In the genomic region with DNA sequence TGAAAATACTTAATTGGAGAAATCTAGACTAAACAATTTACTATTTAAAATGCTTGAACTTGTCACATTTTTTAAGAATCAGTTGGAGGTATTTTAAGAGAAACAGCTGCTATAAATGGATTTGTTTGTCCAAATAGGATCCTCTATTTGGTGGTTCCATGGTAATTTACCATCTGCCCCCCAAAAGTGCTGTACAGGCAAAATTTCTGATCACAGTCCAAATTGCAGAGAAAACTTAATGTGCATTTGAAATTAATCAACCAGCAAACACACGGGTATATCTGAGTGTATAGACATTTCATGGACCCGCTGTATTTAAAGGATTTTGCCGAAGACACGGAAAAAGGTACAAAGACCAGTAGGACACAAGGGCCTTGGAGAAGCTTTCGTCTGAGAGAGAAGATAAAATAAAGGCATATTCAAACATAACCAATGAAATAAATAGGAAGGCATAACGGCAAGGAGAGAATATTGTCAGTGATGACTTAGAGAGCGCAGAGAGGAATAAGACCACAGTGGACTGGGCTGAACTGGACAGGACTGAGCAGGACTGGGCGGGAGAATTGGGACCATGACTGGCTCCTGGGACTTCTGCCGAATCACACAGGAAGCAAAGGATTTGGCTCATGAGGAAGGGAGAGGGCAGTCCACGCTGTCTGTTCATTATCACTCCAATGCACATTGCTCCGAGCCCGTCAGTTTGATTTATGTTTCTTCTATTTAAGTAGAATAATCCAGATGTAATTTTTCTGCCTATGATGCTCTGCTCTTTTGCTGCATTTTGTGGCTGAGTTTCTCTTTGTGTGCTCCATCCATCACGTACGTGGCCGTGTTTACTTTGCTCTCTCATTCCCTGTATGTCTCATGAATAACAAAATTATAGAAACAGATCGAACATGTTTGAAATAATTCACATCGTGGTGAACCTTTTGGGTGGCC, we compare ENCODE assay signal across 17 cellular contexts.
"Had no signal": no experiment of that assay in that cellular context is flagged by ENCODE, and none has a peak within 500 bp of the region (broad histone marks: within the 10 kb centered on the region; RNA-seq: fewer than 3 reads in every experiment).

No MANE protein-coding gene starts in this region.

- H3K4me1 Mint-ChIP-seq: naive thymus-derived CD4-positive, alpha-beta T cell; nephron progenitor cell; stimulated activated effector memory CD8-positive, alpha-beta T cell treated with anti-CD3 and anti-CD28 coated beads, Interleukin-12 subunit alpha, Interleukin-12 subunit beta, amount 100 ng/mL, for 72 hours had no signal

- H3K4me3 ChIP-seq: esophagus muscularis mucosa, heart left ventricle, psoas muscle, right lobe of liver, suprapubic skin, thyroid gland, uterus had no signal

- H3K36me3 ChIP-seq: esophagus muscularis mucosa, heart left ventricle, right lobe of liver, suprapubic skin, thyroid gland, uterus had no signal

- H3K9me3 Mint-ChIP-seq: nephron progenitor cell had no signal

- ATAC-seq: heart left ventricle; naive thymus-derived CD4-positive, alpha-beta T cell; psoas muscle; right lobe of liver; stimulated activated naive CD8-positive, alpha-beta T cell treated with anti-CD3 and anti-CD28 coated beads, Interleukin-15, Interleukin-2, amounts not matched to agents 100 U/mL and 50 U/mL, for 24 hours had no signal

- H3K36me3 Mint-ChIP-seq: naive thymus-derived CD4-positive, alpha-beta T cell; stimulated activated effector memory CD8-positive, alpha-beta T cell treated with anti-CD3 and anti-CD28 coated beads, Interleukin-12 subunit alpha, Interleukin-12 subunit beta, amount 100 ng/mL, for 72 hours; type B pancreatic cell had no signal

- H3K4me3 Mint-ChIP-seq: naive thymus-derived CD4-positive, alpha-beta T cell; nephron progenitor cell; stimulated activated effector memory CD8-positive, alpha-beta T cell treated with anti-CD3 and anti-CD28 coated beads, Interleukin-12 subunit alpha, Interleukin-12 subunit beta, amount 100 ng/mL, for 72 hours; type B pancreatic cell had no signal

- H3K27me3 ChIP-seq: heart left ventricle, right lobe of liver, suprapubic skin, thyroid gland, uterus had no signal

- H3K27ac ChIP-seq: esophagus muscularis mucosa, heart left ventricle, psoas muscle, right lobe of liver, suprapubic skin, thyroid gland, uterus had no signal

- H3K4me1 ChIP-seq: esophagus muscularis mucosa, heart left ventricle, psoas muscle, right lobe of liver, suprapubic skin, thyroid gland, uterus had no signal

- DNase-seq: effector memory CD4-positive, alpha-beta T cell; heart left ventricle; hippocampal formation; naive thymus-derived CD4-positive, alpha-beta T cell; nephron progenitor cell; psoas muscle; retina; right lobe of liver; stimulated activated CD4-positive, alpha-beta T cell treated with anti-CD3 and anti-CD28 coated beads, Interleukin-4, amount 100 ng/mL, for 1 hour; stimulated activated CD8-positive, alpha-beta memory T cell treated with anti-CD3 and anti-CD28 coated beads, Interleukin-4, amount 100 ng/mL, for 48 hours; stimulated activated naive CD8-positive, alpha-beta T cell treated with anti-CD3 and anti-CD28 coated beads, Interleukin-15, Interleukin-2, amounts not matched to agents 100 U/mL and 50 U/mL, for 24 hours; thyroid gland; uterus had no signal

- H3K9me3 ChIP-seq: esophagus muscularis mucosa, psoas muscle, right lobe of liver, suprapubic skin, thyroid gland, uterus had no signal

- H3K27ac Mint-ChIP-seq: naive thymus-derived CD4-positive, alpha-beta T cell; nephron progenitor cell; stimulated activated effector memory CD8-positive, alpha-beta T cell treated with anti-CD3 and anti-CD28 coated beads, Interleukin-12 subunit alpha, Interleukin-12 subunit beta, amount 100 ng/mL, for 72 hours; type B pancreatic cell had no signal
